Comparison of ENCODE assay signal across 15 cellular contexts in genomic region chr17:43733956-43734355, GRCh38. TPM values are rescaled to one million over a fixed set of nuclear protein-coding genes. Genes with fewer than 3 reads are reported as not detected.
"Had no signal": no experiment of that assay in that cellular context is flagged by ENCODE, and none has a peak within 500 bp of the region (broad histone marks: within the 10 kb centered on the region; RNA-seq: fewer than 3 reads in every experiment).

No MANE protein-coding gene starts in this region.

- ATAC-seq: activated T-cell treated with anti-CD3 and anti-CD28 coated beads, Interleukin-2, amount 50 U/mL, for 4 hours; psoas muscle; stimulated activated effector memory CD8-positive, alpha-beta T cell treated with anti-CD3 and anti-CD28 coated beads, Interleukin-12 subunit alpha, Interleukin-12 subunit beta, amount 100 ng/mL, for 72 hours had no signal

- H3K4me3 Mint-ChIP-seq: activated CD4-positive, alpha-beta memory T cell treated with anti-CD3 and anti-CD28 coated beads, Interleukin-2, amount 10 ng/mL, durations not matched to agents 7 days and 5 days; activated naive CD4-positive, alpha-beta T cell treated with anti-CD3 and anti-CD28 coated beads, Interleukin-2, amount 50 U/mL, for 24 hours; activated T-cell treated with anti-CD3 and anti-CD28 coated beads, Interleukin-2, amount 50 U/mL, for 4 hours; stimulated activated effector memory CD8-positive, alpha-beta T cell treated with anti-CD3 and anti-CD28 coated beads, Interleukin-12 subunit alpha, Interleukin-12 subunit beta, amount 100 ng/mL, for 72 hours had no signal

- H3K27ac Mint-ChIP-seq: activated CD4-positive, alpha-beta memory T cell treated with anti-CD3 and anti-CD28 coated beads, Interleukin-2, amount 10 ng/mL, durations not matched to agents 7 days and 5 days; activated naive CD4-positive, alpha-beta T cell treated with anti-CD3 and anti-CD28 coated beads, Interleukin-2, amount 50 U/mL, for 24 hours; stimulated activated effector memory CD8-positive, alpha-beta T cell treated with anti-CD3 and anti-CD28 coated beads, Interleukin-12 subunit alpha, Interleukin-12 subunit beta, amount 100 ng/mL, for 72 hours had no signal

- H3K27ac ChIP-seq: psoas muscle, sigmoid colon, thoracic aorta had no signal

- DNase-seq: activated CD4-positive, alpha-beta memory T cell treated with anti-CD3 and anti-CD28 coated beads, Interleukin-2, amount 10 ng/mL, durations not matched to agents 7 days and 5 days; activated CD4-positive, alpha-beta T cell treated with anti-CD3 and anti-CD28 coated beads for 4 hours; activated effector memory CD4-positive, alpha-beta T cell treated with Interleukin-2 at 50 U/mL for 16 hours; activated T-cell treated with anti-CD3 and anti-CD28 coated beads, Interleukin-2, amount 50 U/mL, for 4 hours; caudate nucleus; hypothalamus; psoas muscle; sigmoid colon had no signal

- H3K4me1 ChIP-seq: psoas muscle, sigmoid colon had no signal

- H3K9me3 Mint-ChIP-seq: activated CD4-positive, alpha-beta memory T cell treated with anti-CD3 and anti-CD28 coated beads, Interleukin-2, amount 10 ng/mL, durations not matched to agents 7 days and 5 days; activated naive CD4-positive, alpha-beta T cell treated with anti-CD3 and anti-CD28 coated beads, Interleukin-2, amount 50 U/mL, for 24 hours; stimulated activated effector memory CD8-positive, alpha-beta T cell treated with anti-CD3 and anti-CD28 coated beads, Interleukin-12 subunit alpha, Interleukin-12 subunit beta, amount 100 ng/mL, for 72 hours had no signal

- H3K27me3 ChIP-seq: sigmoid colon had no signal

- H3K36me3 ChIP-seq: sigmoid colon, thoracic aorta had no signal

- H3K9me3 ChIP-seq: psoas muscle, sigmoid colon, thoracic aorta had no signal

- H3K36me3 Mint-ChIP-seq: activated naive CD4-positive, alpha-beta T cell treated with anti-CD3 and anti-CD28 coated beads, Interleukin-2, amount 50 U/mL, for 24 hours; stimulated activated effector memory CD8-positive, alpha-beta T cell treated with anti-CD3 and anti-CD28 coated beads, Interleukin-12 subunit alpha, Interleukin-12 subunit beta, amount 100 ng/mL, for 72 hours had no signal

- H3K4me3 ChIP-seq: psoas muscle, sigmoid colon, thoracic aorta had no signal

- H3K4me1 Mint-ChIP-seq: activated CD4-positive, alpha-beta memory T cell treated with anti-CD3 and anti-CD28 coated beads, Interleukin-2, amount 10 ng/mL, durations not matched to agents 7 days and 5 days; activated naive CD4-positive, alpha-beta T cell treated with anti-CD3 and anti-CD28 coated beads, Interleukin-2, amount 50 U/mL, for 24 hours; stimulated activated effector memory CD8-positive, alpha-beta T cell treated with anti-CD3 and anti-CD28 coated beads, Interleukin-12 subunit alpha, Interleukin-12 subunit beta, amount 100 ng/mL, for 72 hours had no signal

RNA-seq across cellular contexts. Expression of gene SOST, which starts 24.6 kb away (rescaled TPM):
- total RNA-seq: activated CD4-positive, alpha-beta memory T cell treated with anti-CD3 and anti-CD28 coated beads, Interleukin-2, amount 10 ng/mL, durations not matched to agents 7 days and 5 days; activated T-cell treated with anti-CD3 and anti-CD28 coated beads, Interleukin-2, amount 50 U/mL, for 4 hours; kidney epithelial cell; omental fat pad; psoas muscle; sigmoid colon; T-helper 1 cell treated with Interleukin-12 subunit alpha and Interleukin-12 subunit beta and Interleukin-4 antibody, amounts not matched to agents 30 ng/mL and 1 ng/mL, for 36 hours had no signal
- polyA plus RNA-seq: esophagus, psoas muscle, sigmoid colon had no signal

RNA-seq across cellular contexts. Expression of gene CFAP97D1, which starts 46.3 kb away (rescaled TPM):
- total RNA-seq: activated CD4-positive, alpha-beta memory T cell treated with anti-CD3 and anti-CD28 coated beads, Interleukin-2, amount 10 ng/mL, durations not matched to agents 7 days and 5 days; activated T-cell treated with anti-CD3 and anti-CD28 coated beads, Interleukin-2, amount 50 U/mL, for 4 hours; kidney epithelial cell; psoas muscle; sigmoid colon; T-helper 1 cell treated with Interleukin-12 subunit alpha and Interleukin-12 subunit beta and Interleukin-4 antibody, amounts not matched to agents 30 ng/mL and 1 ng/mL, for 36 hours; thoracic aorta had no signal
- polyA plus RNA-seq: sigmoid colon had no signal
